ENCODE assay signal across 1 cellular context in genomic region chr3:14630404-14631100, GRCh38.
TF ChIP-seq lines count a peak whose summit lies in the region.

No MANE protein-coding gene starts in this region.

TF ChIP-seq in GM23338, 12 proteins besides CTCF, POLR2A, EP300 and RAD21 (continued from another document):
- TF ChIP-seq ZNF462 (CRISPR knock-in tag; IDR thresholded peaks at IDR 0.05), result no peak
- TF ChIP-seq ZNF331 (CRISPR knock-in tag; IDR thresholded peaks at IDR 0.05; ENCODE audit: low read depth), result no peak
- no peak for TF ChIP-seq CREB1 (CRISPR knock-in tag; IDR thresholded peaks at IDR 0.05; ENCODE audit: low read depth)
- no peak for TF ChIP-seq ZNF114 (CRISPR knock-in tag; IDR thresholded peaks at IDR 0.05)
- TF ChIP-seq JUNB (IDR thresholded peaks at IDR 0.05; ENCODE audit: unreplicated experiment), result no peak
